In genomic region chr6:71676298-71676697, GRCh38 we compare ENCODE assay signal across 28 cellular contexts.
"Had no signal": no experiment of that assay in that cellular context is flagged by ENCODE, and none has a peak within 500 bp of the region (broad histone marks: within the 10 kb centered on the region; RNA-seq: fewer than 3 reads in every experiment).

No MANE protein-coding gene starts in this region.

- DNase-seq: kidney glomerular epithelial cell; left cardiac atrium; left lung; lower lobe of right lung; mammary epithelial cell; mesenchymal stem cell; naive B cell; natural killer cell; nephron progenitor cell; occipital lobe; right lobe of liver; stimulated activated CD4-positive, alpha-beta T cell treated with anti-CD3 and anti-CD28 coated beads, Interleukin-1b, Interleukin-23, amount 100 ng/mL, for 48 hours; stimulated activated CD4-positive, alpha-beta T cell treated with anti-CD3 and anti-CD28 coated beads, Interleukin-2, amount 100 ng/mL, for 48 hours; stimulated activated CD4-positive, alpha-beta T cell treated with anti-CD3 and anti-CD28 coated beads, Interleukin-4, amount 100 ng/mL, for 4 hours; stimulated activated CD8-positive, alpha-beta memory T cell treated with anti-CD3 and anti-CD28 coated beads, Interleukin-4, amount 100 ng/mL, for 48 hours; stimulated activated naive CD4-positive, alpha-beta T cell treated with Interleukin-2 at 50 U/mL for 16 hours; stimulated activated naive CD8-positive, alpha-beta T cell treated with anti-CD3 and anti-CD28 coated beads, Interleukin-15, amount 100 ng/mL, for 72 hours; substantia nigra; transverse colon; upper lobe of left lung had no signal

- H3K4me1 ChIP-seq: left lung, lower lobe of right lung, neural progenitor cell, parathyroid adenoma, right atrium auricular region, right lobe of liver, transverse colon, upper lobe of left lung had no signal

- H3K27me3 ChIP-seq: hepatocyte, left lung, neural progenitor cell, neutrophil, right atrium auricular region, right lobe of liver, transverse colon, upper lobe of left lung had no signal

- H3K36me3 Mint-ChIP-seq: mesothelial cell of epicardium; naive B cell; neural progenitor cell; stimulated activated memory B cell treated with anti-CD40 and anti-IgM and Interleukin-4, amounts not matched to agents 10 μg/mL and 1 μg/mL and 100 μg/mL, for 72 hours had no signal

- H3K36me3 ChIP-seq: left lung, lower lobe of right lung, neural progenitor cell, neutrophil, right atrium auricular region, right lobe of liver, transverse colon, upper lobe of left lung had no signal

- H3K27ac ChIP-seq: hepatocyte, left lung, lower lobe of right lung, neural progenitor cell, neutrophil, parathyroid adenoma, right atrium auricular region, right lobe of liver, transverse colon, upper lobe of left lung had no signal

- H3K27ac Mint-ChIP-seq: mesothelial cell of epicardium; naive B cell; natural killer cell; nephron progenitor cell; neural progenitor cell; stimulated activated memory B cell treated with anti-CD40 and anti-IgM and Interleukin-4, amounts not matched to agents 10 μg/mL and 1 μg/mL and 100 μg/mL, for 72 hours; stimulated activated naive CD8-positive, alpha-beta T cell treated with anti-CD3 and anti-CD28 coated beads, Interleukin-15, amount 100 ng/mL, for 72 hours had no signal

- H3K27me3 Mint-ChIP-seq: stimulated activated memory B cell treated with anti-CD40 and anti-IgM and Interleukin-4, amounts not matched to agents 10 μg/mL and 1 μg/mL and 100 μg/mL, for 72 hours; stimulated activated naive CD8-positive, alpha-beta T cell treated with anti-CD3 and anti-CD28 coated beads, Interleukin-15, amount 100 ng/mL, for 72 hours had no signal

- H3K9me3 Mint-ChIP-seq: mesothelial cell of epicardium; nephron progenitor cell; neural progenitor cell; stimulated activated memory B cell treated with anti-CD40 and anti-IgM and Interleukin-4, amounts not matched to agents 10 μg/mL and 1 μg/mL and 100 μg/mL, for 72 hours; stimulated activated naive CD8-positive, alpha-beta T cell treated with anti-CD3 and anti-CD28 coated beads, Interleukin-15, amount 100 ng/mL, for 72 hours had no signal

- ATAC-seq: left cardiac atrium; left lung; lower lobe of right lung; natural killer cell; right lobe of liver; stimulated activated memory B cell treated with anti-CD40 and anti-IgM and Interleukin-4, amounts not matched to agents 10 μg/mL and 1 μg/mL and 100 μg/mL, for 72 hours; stimulated activated naive CD8-positive, alpha-beta T cell treated with anti-CD3 and anti-CD28 coated beads, Interleukin-15, amount 100 ng/mL, for 72 hours had no signal

- H3K4me3 ChIP-seq: hepatocyte, left lung, lower lobe of right lung, neural progenitor cell, right atrium auricular region, right lobe of liver, smooth muscle cell, transverse colon, upper lobe of left lung had no signal

- H3K4me1 Mint-ChIP-seq: mesothelial cell of epicardium; naive B cell; natural killer cell; neural progenitor cell; stimulated activated memory B cell treated with anti-CD40 and anti-IgM and Interleukin-4, amounts not matched to agents 10 μg/mL and 1 μg/mL and 100 μg/mL, for 72 hours; stimulated activated naive CD8-positive, alpha-beta T cell treated with anti-CD3 and anti-CD28 coated beads, Interleukin-15, amount 100 ng/mL, for 72 hours had no signal

- H3K9me3 ChIP-seq: left lung, lower lobe of right lung, neutrophil, right atrium auricular region, right lobe of liver, transverse colon, upper lobe of left lung had no signal

- H3K4me3 Mint-ChIP-seq: mesothelial cell of epicardium; naive B cell; natural killer cell; nephron progenitor cell; neural progenitor cell; stimulated activated memory B cell treated with anti-CD40 and anti-IgM and Interleukin-4, amounts not matched to agents 10 μg/mL and 1 μg/mL and 100 μg/mL, for 72 hours; stimulated activated naive CD8-positive, alpha-beta T cell treated with anti-CD3 and anti-CD28 coated beads, Interleukin-15, amount 100 ng/mL, for 72 hours had no signal
